ENCODE assay signal across 12 cellular contexts in the genomic region with DNA sequence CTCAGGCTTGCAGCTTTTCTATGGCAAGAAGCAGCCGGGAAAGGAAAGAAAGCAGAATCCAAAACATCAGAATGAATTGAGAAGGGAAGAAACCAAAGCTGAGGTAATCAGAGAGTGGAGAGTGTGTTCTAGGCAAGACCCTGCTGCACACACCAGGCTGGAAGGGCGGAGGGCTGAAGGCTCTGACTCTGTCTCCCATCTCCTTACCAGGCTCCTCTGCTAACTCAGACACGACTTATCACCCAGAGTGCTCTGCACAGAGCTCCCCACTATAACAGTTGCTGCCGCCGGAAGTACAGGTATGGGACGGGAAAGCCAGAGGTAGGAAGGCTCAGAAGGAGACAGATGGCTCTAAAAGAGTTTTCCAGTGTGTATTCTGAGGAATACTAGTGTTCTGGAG. TPM values are rescaled to one million over a fixed set of nuclear protein-coding genes. Genes with fewer than 3 reads are reported as not detected.
DNase-seq lines count a peak whose midpoint lies in the region; ATAC-seq, FAIRE-seq and TF ChIP-seq lines count a peak whose summit lies in the region.
"Had no signal": no experiment of that assay in that cellular context is flagged by ENCODE, and none has a peak within 500 bp of the region (broad histone marks: within the 10 kb centered on the region; RNA-seq: fewer than 3 reads in every experiment).

No MANE protein-coding gene starts in this region.

- no peaks in the 10 kb centered on the region for H4K20me1 ChIP-seq in fibroblast of lung (ENCODE audit: control insufficient read depth, extremely low read depth, insufficient read depth, low read length)

- H3K36me3 ChIP-seq in fibroblast of lung (ENCODE audit: control insufficient read depth, insufficient read depth, low read length) (peaks cover 13% of the 10 kb centered on the region), skeletal muscle tissue (ENCODE audit: control insufficient read depth in 3 of 3, insufficient read depth in 3 of 3, low read length in 3 of 3) (peaks cover 19 to 34% (median 26%) of the 10 kb centered on the region in 3 donors)

- H3K9me3 ChIP-seq in fibroblast of lung (ENCODE audit: control insufficient read depth, insufficient read depth, low read depth, low read length) (no peaks in the 10 kb centered on the region), skeletal muscle tissue (ENCODE audit: control insufficient read depth in 3 of 3, low read length in 3 of 3) (no peaks in the 10 kb centered on the region)

- H2AFZ ChIP-seq in fibroblast of lung (ENCODE audit: low read length) = no peak overlapping the region

- DNase-seq in T-helper 1 cell = no peak
- DNase-seq in T-cell = no peak
- DNase-seq in fibroblast of lung (ENCODE audit: low read depth in 2 of 2) = no peak
- no peak for DNase-seq in NCI-H748 treated with DMSO at 0.1 percent for 48 hours (lab: John Stamatoyannopoulos, UW)
- no peak for DNase-seq in central memory CD4-positive, alpha-beta T cell
- DNase-seq in GM12891 (ENCODE audit: insufficient read length, low spot score) = no peak
- DNase-seq: 8988T, occipital lobe had no signal

- H3K4me1 ChIP-seq in fibroblast of lung (ENCODE audit: control insufficient read depth, extremely low read depth, insufficient read depth, low read length) (peaks cover 6% of the 10 kb centered on the region), skeletal muscle tissue (ENCODE audit: control insufficient read depth in 3 of 3, insufficient read depth in 3 of 3, low read length in 3 of 3) (peaks cover 55 to 65% (median 56%) of the 10 kb centered on the region in 3 donors)

- peak overlapping the region; percentile 96 for H3K4me3 Mint-ChIP-seq in T-helper 1 cell treated with Interleukin-12 subunit alpha and Interleukin-12 subunit beta and Interleukin-4 antibody, amounts not matched to agents 30 μg/mL and 1 μg/mL, for 36 hours
- peak overlapping the region; percentile 85 to 99 (median 98) for H3K4me3 Mint-ChIP-seq in T-cell

- H3K27me3 Mint-ChIP-seq in T-helper 1 cell treated with Interleukin-12 subunit alpha and Interleukin-12 subunit beta and Interleukin-4 antibody, amounts not matched to agents 30 μg/mL and 1 μg/mL, for 36 hours (ENCODE audit: low read depth) = no peaks in the 10 kb centered on the region
- peaks cover 0 to 3% of the 10 kb centered on the region in 2 donors for H3K27me3 Mint-ChIP-seq in T-cell

- H3K27me3 ChIP-seq in fibroblast of lung (ENCODE audit: control insufficient read depth, insufficient read depth, low read length) = no peaks in the 10 kb centered on the region
- no peaks in the 10 kb centered on the region for H3K27me3 ChIP-seq in skeletal muscle tissue (ENCODE audit: control insufficient read depth in 3 of 3, insufficient read depth in 3 of 3, low read length in 3 of 3)

- H3K27ac ChIP-seq in fibroblast of lung (ENCODE audit: insufficient read depth, low read length) = peak overlapping the region; percentile 84
- H3K27ac ChIP-seq in skeletal muscle tissue (ENCODE audit: low read depth, low read length) = peak overlapping the region; percentile 79

- POLR2A ChIA-PET in T-cell (lab: Charles Lee) = no interaction called here

- H3K4me3 ChIP-seq in fibroblast of lung (replicated peaks in 1 of 4; ENCODE audit: control extremely low read depth in 1 of 4, insufficient read depth in 1 of 4, low read depth in 3 of 4, low read length in 4 of 4) (peak overlapping the region; percentile 67 to 81 (median 79)), skeletal muscle tissue (ENCODE audit: low read length in 3 of 3) (peak overlapping the region; percentile 83 to 99 (median 99))

- no peak for FAIRE-seq in GM12891 (lab: Jason Lieb, UNC)
- FAIRE-seq: colon had no signal

- peak overlapping the region; percentile 89 for H3K4me2 ChIP-seq in fibroblast of lung (ENCODE audit: extremely low read depth, insufficient read depth, low read length)

- H3K4me1 Mint-ChIP-seq in T-helper 1 cell treated with Interleukin-12 subunit alpha and Interleukin-12 subunit beta and Interleukin-4 antibody, amounts not matched to agents 30 μg/mL and 1 μg/mL, for 36 hours (ENCODE audit: low read depth) = peaks cover 31% of the 10 kb centered on the region
- H3K4me1 Mint-ChIP-seq in T-cell = peaks cover 43 to 48% (median 45%) of the 10 kb centered on the region in 3 donors

- no peak for TF ChIP-seq CTCF in fibroblast of lung (conservative IDR thresholded peaks at IDR 0.05 in 1 of 2, IDR thresholded peaks at IDR 0.05 in 1 of 2; ENCODE audit: low read depth in 1 of 2, low read length in 2 of 2)

- peaks cover 43% of the 10 kb centered on the region for H3K36me3 Mint-ChIP-seq in T-helper 1 cell treated with Interleukin-12 subunit alpha and Interleukin-12 subunit beta and Interleukin-4 antibody, amounts not matched to agents 30 μg/mL and 1 μg/mL, for 36 hours (ENCODE audit: low read depth)
- H3K36me3 Mint-ChIP-seq in T-cell = peaks cover 41% of the 10 kb centered on the region

- peaks cover 11% of the 10 kb centered on the region for H3K79me2 ChIP-seq in fibroblast of lung (ENCODE audit: control insufficient read depth, insufficient read depth, low read length)

- H3K9ac ChIP-seq in fibroblast of lung (ENCODE audit: insufficient read depth, low read length) (peak overlapping the region; percentile 63), skeletal muscle tissue (ENCODE audit: low read depth in 1 of 3, low read length in 3 of 3) (peak overlapping the region; percentile 82 to 97 (median 95))

- H3K27ac Mint-ChIP-seq in T-helper 1 cell treated with Interleukin-12 subunit alpha and Interleukin-12 subunit beta and Interleukin-4 antibody, amounts not matched to agents 30 μg/mL and 1 μg/mL, for 36 hours = peak overlapping the region; percentile 29
- H3K27ac Mint-ChIP-seq in T-cell = peak overlapping the region; percentile 63 to 98

- ATAC-seq in T-cell (replicated peaks in 1 of 4) = no peak

- CTCF ChIA-PET in T-cell (lab: Charles Lee) = interaction anchor here in 1 of 2 donors (1.2 kb wide), 1 partner anchor 173 kb away, joined by 3 read pairs; no protein-coding TSS in a partner anchor

- TF ChIP-seq POLR2A in GM12891 (IDR thresholded peaks at IDR 0.05; ENCODE audit: low read depth, low read length) = no peak

- no peaks in the 10 kb centered on the region for H3K9me3 Mint-ChIP-seq in T-helper 1 cell treated with Interleukin-12 subunit alpha and Interleukin-12 subunit beta and Interleukin-4 antibody, amounts not matched to agents 30 μg/mL and 1 μg/mL, for 36 hours
- no peaks in the 10 kb centered on the region for H3K9me3 Mint-ChIP-seq in T-cell

TF ChIP-seq in GM12891, 5 proteins besides CTCF, POLR2A, EP300 and RAD21:
- TF ChIP-seq PAX5 (IDR thresholded peaks at IDR 0.05; ENCODE audit: insufficient read depth, low read length, severe bottlenecking) (no peak), TAF1 (IDR thresholded peaks at IDR 0.05; ENCODE audit: low read depth, low read length) (no peak), SPI1 (IDR thresholded peaks at IDR 0.05; ENCODE audit: low read depth, low read length) (no peak), POU2F2 (IDR thresholded peaks at IDR 0.05; ENCODE audit: low read depth, low read length) (no peak), POLR2AphosphoS5 (IDR thresholded peaks at IDR 0.05; ENCODE audit: low read depth, low read length) (no peak)

RNA-seq across cellular contexts. Expression of a gene that starts 1.2 kb away (rescaled TPM):
- total RNA-seq in T-cell = 10 to 100 TPM; 35.4 to 60.4 (median 52.4) TPM
- 26.5 and 29.2 TPM in 2 replicates for total RNA-seq in fibroblast of lung
- 29.7 and 32.7 TPM in 2 replicates for polyA plus RNA-seq in fibroblast of lung
- 44.8 and 45.9 TPM in 2 replicates for polyA plus RNA-seq in fibroblast of lung (2012)
- 8.7 and 28.3 TPM in 2 replicates for polyA minus RNA-seq in fibroblast of lung (ENCODE audit: low replicate concordance)
- 24.5 TPM for total RNA-seq in skeletal muscle tissue
- polyA plus RNA-seq in GM12891 (2012; ENCODE audit: low read depth, missing spikeins) = 57.4 TPM

RNA-seq across cellular contexts. Expression of a gene that starts 1.4 kb away (rescaled TPM):
- total RNA-seq in T-cell (1 to 10 TPM in 3 of 5 donors, under 1 TPM in 2; 0.68 to 3.2 (median 2.3) TPM), fibroblast of lung (8.2 and 9.7 TPM in 2 replicates), skeletal muscle tissue (9.9 TPM)
- polyA plus RNA-seq in fibroblast of lung = 3.6 and 4.6 TPM in 2 replicates
- 3.8 and 5.0 TPM in 2 replicates for polyA plus RNA-seq in fibroblast of lung (2012)
- 3.9 and 4.7 TPM in 2 replicates for polyA minus RNA-seq in fibroblast of lung (ENCODE audit: low replicate concordance)
- polyA plus RNA-seq in GM12891 (2012; ENCODE audit: low read depth, missing spikeins) = 2.1 TPM

RNA-seq across cellular contexts. Expression of a gene that starts 8.7 kb away (rescaled TPM):
- 1 to 10 TPM; 1.9 to 6.2 (median 5.3) TPM for total RNA-seq in T-cell
- total RNA-seq in fibroblast of lung = not detected in 2 replicates
- 0.41 and 0.53 TPM in 2 replicates for polyA plus RNA-seq in fibroblast of lung
- polyA plus RNA-seq in fibroblast of lung (2012) = 0.37 TPM in 1 of 2 replicates, not detected in the other
- not detected in 2 replicates for polyA minus RNA-seq in fibroblast of lung (ENCODE audit: low replicate concordance)
- total RNA-seq in skeletal muscle tissue = 50.6 TPM
- polyA plus RNA-seq in GM12891 (2012; ENCODE audit: low read depth, missing spikeins) = 0.98 TPM
- total RNA-seq: occipital lobe, subcutaneous adipose tissue had no signal

RNA-seq across cellular contexts. Expression of a gene that starts 10.7 kb away (rescaled TPM):
- total RNA-seq in T-cell (10 to 100 TPM in 3 of 5 donors, 1 to 10 TPM in 2; 3.7 to 41.2 (median 38.8) TPM), fibroblast of lung (not detected in 2 replicates), skeletal muscle tissue (4.2 TPM)
- not detected in 2 replicates for polyA plus RNA-seq in fibroblast of lung
- 0.10 TPM in 1 of 2 replicates, not detected in the other for polyA plus RNA-seq in fibroblast of lung (2012)
- polyA minus RNA-seq in fibroblast of lung (ENCODE audit: low replicate concordance) = not detected in 2 replicates
- polyA plus RNA-seq in GM12891 (2012; ENCODE audit: low read depth, missing spikeins) = 12.5 TPM

RNA-seq across cellular contexts. Expression of a gene that starts 20.7 kb away (rescaled TPM):
- total RNA-seq in T-cell (10 to 100 TPM in 1 of 5 donors, 1 to 10 TPM in 4; 2.5 to 11.5 (median 8.5) TPM), fibroblast of lung (0.51 and 0.99 TPM in 2 replicates), skeletal muscle tissue (15.7 TPM)
- 0.76 and 0.94 TPM in 2 replicates for polyA plus RNA-seq in fibroblast of lung
- polyA plus RNA-seq in fibroblast of lung (2012) = 1.1 and 1.6 TPM in 2 replicates
- polyA minus RNA-seq in fibroblast of lung (ENCODE audit: low replicate concordance) = 3.0 and 3.2 TPM in 2 replicates
- polyA plus RNA-seq in GM12891 (2012; ENCODE audit: low read depth, missing spikeins) = 0.31 TPM
